In genomic region chr10:104248921-104249320, GRCh38 we compare ENCODE assay signal across 3 cellular contexts. TPM values are rescaled to one million over a fixed set of nuclear protein-coding genes. Genes with fewer than 3 reads are reported as not detected.
"Had no signal": no experiment of that assay in that cellular context is flagged by ENCODE, and none has a peak within 500 bp of the region (broad histone marks: within the 10 kb centered on the region; RNA-seq: fewer than 3 reads in every experiment).

No MANE protein-coding gene starts in this region.

RNA-seq across cellular contexts. Expression of gene CFAP43, which starts 16.8 kb away (rescaled TPM):
- total RNA-seq: GM23248, HT1080 had no signal
- polyA plus RNA-seq: IgD-negative memory B cell had no signal
